In genomic region chr11:118398797-118399564, GRCh38 we compare ENCODE assay signal across 10 cellular contexts. TPM values are rescaled to one million over a fixed set of nuclear protein-coding genes. Genes with fewer than 3 reads are reported as not detected.
DNase-seq lines count a peak whose midpoint lies in the region; ATAC-seq, FAIRE-seq and TF ChIP-seq lines count a peak whose summit lies in the region.
"Had no signal": no experiment of that assay in that cellular context is flagged by ENCODE, and none has a peak within 500 bp of the region (broad histone marks: within the 10 kb centered on the region; RNA-seq: fewer than 3 reads in every experiment).

No MANE protein-coding gene starts in this region.

- no peaks in the 10 kb centered on the region for H3K27me3 ChIP-seq in right cardiac atrium (ENCODE audit: control insufficient read depth, insufficient read depth)
- H3K27me3 ChIP-seq: pancreas had no signal

- 53% methylated on average over 3 of the region's 3 CpGs for WGBS in right cardiac atrium

- no peaks in the 10 kb centered on the region for H3K27me3 Mint-ChIP-seq in activated naive CD4-positive, alpha-beta T cell treated with anti-CD3 and anti-CD28 coated beads, Interleukin-2, amount 10 ng/mL, durations not matched to agents 7 days and 5 days
- H3K27me3 Mint-ChIP-seq in natural killer cell (ENCODE audit: low read depth in 2 of 2) = no peaks in the 10 kb centered on the region

- H3K4me3 Mint-ChIP-seq in activated naive CD4-positive, alpha-beta T cell treated with anti-CD3 and anti-CD28 coated beads, Interleukin-2, amount 10 ng/mL, durations not matched to agents 7 days and 5 days = peak overlapping the region; percentile 99
- peak overlapping the region; percentile 37 for H3K4me3 Mint-ChIP-seq in natural killer cell

- peaks cover 75% of the 10 kb centered on the region for H3K4me1 Mint-ChIP-seq in activated naive CD4-positive, alpha-beta T cell treated with anti-CD3 and anti-CD28 coated beads, Interleukin-2, amount 10 ng/mL, durations not matched to agents 7 days and 5 days
- peaks cover 30 to 32% of the 10 kb centered on the region in 2 donors for H3K4me1 Mint-ChIP-seq in natural killer cell

- H3K27ac ChIP-seq in right cardiac atrium (ENCODE audit: low read length) = no peak overlapping the region
- H3K27ac ChIP-seq: pancreas had no signal

- no peak for TF ChIP-seq CTCF in GM13976 (IDR thresholded peaks at IDR 0.05; ENCODE audit: borderline replicate concordance, control extremely low read depth, extremely low read depth, insufficient read depth, missing control alignments)
- no peak for TF ChIP-seq CTCF in natural killer cell (IDR thresholded peaks at IDR 0.05)

- FAIRE-seq in HTR-8/SVneo (lab: Jason Lieb, UNC) = no peak
- FAIRE-seq: pancreas had no signal

- intact Hi-C loops in natural killer cell (cut with micrococcal nuclease) (no loop called here), right cardiac atrium (cut with DNase I) (no loop called here)

- no peaks in the 10 kb centered on the region for H3K9me3 ChIP-seq in right cardiac atrium (ENCODE audit: control insufficient read depth, low read length)
- H3K9me3 ChIP-seq: pancreas had no signal

- H3K27ac Mint-ChIP-seq in activated naive CD4-positive, alpha-beta T cell treated with anti-CD3 and anti-CD28 coated beads, Interleukin-2, amount 10 ng/mL, durations not matched to agents 7 days and 5 days = peak overlapping the region; percentile 99
- H3K27ac Mint-ChIP-seq in natural killer cell = peak overlapping the region; percentile 99

- H3K4me3 ChIP-seq in right cardiac atrium (ENCODE audit: low read length) = no peak overlapping the region
- H3K4me3 ChIP-seq: pancreas had no signal

- DNase-seq in GM13976 (ENCODE audit: low spot score) (peak; percentile 20), NAMALWA (ENCODE audit: low spot score) (peak; percentile 76), natural killer cell (no peak), SIG-M5 treated with dmso at 0.1 percent for 504 hours (lab: John Stamatoyannopoulos, UW; ENCODE audit: unreplicated experiment) (no peak), HTR-8/SVneo (ENCODE audit: insufficient read length, low spot score) (no peak), right cardiac atrium (no peak)
- DNase-seq in activated naive CD4-positive, alpha-beta T cell treated with anti-CD3 and anti-CD28 coated beads, Interleukin-2, amount 10 ng/mL, durations not matched to agents 7 days and 5 days = peak; percentile 75
- DNase-seq: NCI-H1092 treated with DMSO at 0.1 percent for 48 hours, pancreas had no signal

- peaks cover 43% of the 10 kb centered on the region for H3K36me3 Mint-ChIP-seq in activated naive CD4-positive, alpha-beta T cell treated with anti-CD3 and anti-CD28 coated beads, Interleukin-2, amount 10 ng/mL, durations not matched to agents 7 days and 5 days
- H3K36me3 Mint-ChIP-seq in natural killer cell = peaks cover 14% of the 10 kb centered on the region

- peaks cover 2% of the 10 kb centered on the region for H3K4me1 ChIP-seq in right cardiac atrium (ENCODE audit: control insufficient read depth, insufficient read depth, low read length)

- CTCF ChIA-PET in activated naive CD4-positive, alpha-beta T cell treated with anti-CD3 and anti-CD28 coated beads, Interleukin-2, amount 10 ng/mL, durations not matched to agents 7 days and 5 days (lab: Charles Lee) = interaction anchor here (0.6 to 1.8 kb wide), 6 partner anchors 14 to 200 kb away, joined by 3 to 7 read pairs (median 4); partner anchors contain the start of genes CD3D and KMT2A

- H3K9me3 Mint-ChIP-seq in activated naive CD4-positive, alpha-beta T cell treated with anti-CD3 and anti-CD28 coated beads, Interleukin-2, amount 10 ng/mL, durations not matched to agents 7 days and 5 days = no peaks in the 10 kb centered on the region
- H3K9me3 Mint-ChIP-seq in natural killer cell = no peaks in the 10 kb centered on the region

- ATAC-seq in natural killer cell (peak; percentile 11 to 75 (median 41)), HG03432 (IDR thresholded peaks at IDR 0.05; ENCODE audit: unreplicated experiment) (no peak), right cardiac atrium (no peak)
- ATAC-seq: pancreas had no signal

- in situ Hi-C loops in GM13976 (cut with MboI; ENCODE audit: low sequenced_read_pairs, unreplicated experiment) = loop anchor here (25.0 kb wide), 1 partner anchor 88 kb away; no protein-coding TSS in a partner anchor

RNA-seq across cellular contexts. Expression of gene ATP5MG, which starts 2.4 kb away (rescaled TPM):
- total RNA-seq in natural killer cell (100 to 1,000 TPM in 2 of 3 donors, 10 to 100 TPM in 1; 90.3 to 135 (median 107) TPM), right cardiac atrium (100 to 1,000 TPM; 500 to 709 (median 601) TPM)
- 666 TPM for polyA plus RNA-seq in right cardiac atrium

RNA-seq across cellular contexts. Expression of gene KMT2A, which starts 37.3 kb away (rescaled TPM):
- total RNA-seq in natural killer cell (100 to 1,000 TPM; 146 to 176 (median 157) TPM), right cardiac atrium (10 to 100 TPM; 26.9 to 32.7 (median 27.7) TPM)
- 9.1 TPM for polyA plus RNA-seq in right cardiac atrium

RNA-seq across cellular contexts. Expression of gene UBE4A, which starts 39.6 kb away (rescaled TPM):
- total RNA-seq in natural killer cell (10 to 100 TPM; 35.1 to 43.9 (median 37.0) TPM), right cardiac atrium (10 to 100 TPM; 40.7 to 45.8 (median 43.6) TPM)
- 15.9 TPM for polyA plus RNA-seq in right cardiac atrium

RNA-seq across cellular contexts. Expression of gene CD3G, which starts 54.8 kb away (rescaled TPM):
- 10 to 100 TPM in 1 of 3 donors, 1 to 10 TPM in 2; 7.6 to 52.1 (median 8.2) TPM for total RNA-seq in natural killer cell
- 1 to 10 TPM in 1 of 4 donors, under 1 TPM in 3; 0.17 to 1.2 (median 0.49) TPM for total RNA-seq in right cardiac atrium
- 0.02 TPM for polyA plus RNA-seq in right cardiac atrium

RNA-seq across cellular contexts. Expression of gene CD3D, which starts 56.5 kb away (rescaled TPM):
- total RNA-seq in natural killer cell (10 to 100 TPM; 11.6 to 84.1 (median 12.0) TPM), right cardiac atrium (1 to 10 TPM in 2 of 4 donors, under 1 TPM in 2; 0.29 to 1.9 (median 0.86) TPM)
- polyA plus RNA-seq in right cardiac atrium = 0.27 TPM

Comparison
In these comparisons a context has a peak if more than half of its experiments do, and no peak if none do; other contexts are left out.
1. DNase-seq: peak in GM13976 (single experiment), NAMALWA (single experiment) and activated naive CD4-positive, alpha-beta T cell treated with anti-CD3 and anti-CD28 coated beads, Interleukin-2, amount 10 ng/mL, durations not matched to agents 7 days and 5 days (single experiment); none in natural killer cell (single experiment), SIG-M5 treated with dmso at 0.1 percent for 504 hours (single experiment), HTR-8/SVneo (single experiment) and right cardiac atrium (0 of 3).
2. ATAC-seq: peak in natural killer cell (3 of 3); none in HG03432 (single experiment) and right cardiac atrium (0 of 2).
3. RNA of gene KMT2A, which starts 37.3 kb away (total RNA-seq): 146 to 176 TPM in natural killer cell; 26.9 to 32.7 TPM in right cardiac atrium; every median in the first group is over 4 times any median in the second.